ENCODE assay signal across 8 cellular contexts in genomic region chr1:112713466-112714312, GRCh38. TPM values are rescaled to one million over a fixed set of nuclear protein-coding genes. Genes with fewer than 3 reads are reported as not detected.
DNase-seq lines count a peak whose midpoint lies in the region; ATAC-seq, FAIRE-seq and TF ChIP-seq lines count a peak whose summit lies in the region.

No MANE protein-coding gene starts in this region.

- no peak overlapping the region for H2AFZ ChIP-seq in H1 (ENCODE audit: low read length)

- no peak overlapping the region; the same call in 1 of the 2 replicates for H4K8ac ChIP-seq in H1 (ENCODE audit: extremely low read depth, insufficient read depth, low read length)

- CTCF ChIA-PET in activated naive CD4-positive, alpha-beta T cell treated with anti-CD3 and anti-CD28 coated beads, Interleukin-2, amount 10 ng/mL, durations not matched to agents 7 days and 5 days (lab: Charles Lee), result interaction anchor here (1.8 to 10.6 kb wide), 3 partner anchors 90 to 359 kb away, joined by 5 to 224 read pairs (median 28); partner anchors contain the start of gene LRIG2
- CTCF ChIA-PET in H1 (lab: Charles Lee; ENCODE audit: partially characterized antibody), result interaction anchor here (0.8 to 14.2 kb wide), 8 partner anchors 10 to 323 kb away, joined by 3 to 547 read pairs (median 8); partner anchors contain the start of gene MOV10

- no peaks in the 10 kb centered on the region for H3K79me1 ChIP-seq in H1 (ENCODE audit: low read depth, low read length)

- no peak overlapping the region for H4K5ac ChIP-seq in H1 (ENCODE audit: insufficient read length, low read depth, low read length)

- peak overlapping the region; percentile 75 to 82 for H3K4me2 ChIP-seq in H1 (ENCODE audit: insufficient read depth in 1 of 2, low read depth in 2 of 2, low read length in 2 of 2)

- TF ChIP-seq CTCF in H1 (IDR thresholded peaks at IDR 0.05; ENCODE audit: control extremely low read depth in 1 of 3, insufficient read depth in 1 of 3, low read depth in 1 of 3, low read length in 3 of 3), result no peak
- TF ChIP-seq CTCF in neutrophil (IDR thresholded peaks at IDR 0.05), result no peak

- peak overlapping the region; percentile 5 for H3K4me3 Mint-ChIP-seq in activated naive CD4-positive, alpha-beta T cell treated with anti-CD3 and anti-CD28 coated beads, Interleukin-2, amount 10 ng/mL, durations not matched to agents 7 days and 5 days

- peaks cover 86% of the 10 kb centered on the region for H3K27me3 Mint-ChIP-seq in activated naive CD4-positive, alpha-beta T cell treated with anti-CD3 and anti-CD28 coated beads, Interleukin-2, amount 10 ng/mL, durations not matched to agents 7 days and 5 days

- no peak overlapping the region for H3K56ac ChIP-seq in H1 (replicated peaks; ENCODE audit: insufficient read length, low read depth, low read length)

- H3K4me3 ChIP-seq in H1 (ENCODE audit: extremely low read depth in 1 of 4, insufficient read depth in 2 of 4, low read depth in 3 of 4, low read length in 4 of 4) (peak overlapping the region; percentile 59 to 81 (median 68)), neutrophil (ENCODE audit: low read depth in 1 of 2, low read length in 1 of 2) (peak overlapping the region; percentile 77 to 78)

- H3K4me1 Mint-ChIP-seq in activated naive CD4-positive, alpha-beta T cell treated with anti-CD3 and anti-CD28 coated beads, Interleukin-2, amount 10 ng/mL, durations not matched to agents 7 days and 5 days, result peaks cover 23% of the 10 kb centered on the region

- H4K91ac ChIP-seq in H1 (replicated peaks; ENCODE audit: insufficient read length, low read length), result peak overlapping the region; percentile 41

- DNase-seq in activated naive CD4-positive, alpha-beta T cell treated with anti-CD3 and anti-CD28 coated beads, Interleukin-2, amount 10 ng/mL, durations not matched to agents 7 days and 5 days, result no peak
- DNase-seq in activated naive CD4-positive, alpha-beta T cell (lab: John Stamatoyannopoulos, UW), result no peak
- DNase-seq in NOMO-1 treated with DMSO at 0.1 percent for 48 hours (lab: John Stamatoyannopoulos, UW; ENCODE audit: unreplicated experiment) (peak; percentile 80), H1 (ENCODE audit: low read depth in 1 of 2, low spot score in 2 of 2) (no peak)
- DNase-seq in activated CD8-positive, alpha-beta memory T cell treated with anti-CD3 and anti-CD28 coated beads for 24 hours, result no peak

- H3K23ac ChIP-seq in H1 (ENCODE audit: insufficient read length), result no peak overlapping the region

- ATAC-seq in GM19452 (IDR thresholded peaks at IDR 0.05; ENCODE audit: unreplicated experiment) (no peak), HG03378 (IDR thresholded peaks at IDR 0.05; ENCODE audit: unreplicated experiment) (no peak)

- H3K4me1 ChIP-seq in H1 (replicated peaks in 1 of 4; ENCODE audit: control insufficient read depth in 3 of 4, insufficient read depth in 4 of 4, low read length in 3 of 4) (peaks cover 0 to 20% (median 13%) of the 10 kb centered on the region in 4 experiments; a peak in 6 of 7 replicates), neutrophil (ENCODE audit: control insufficient read depth in 1 of 2, insufficient read depth in 1 of 2, low read depth in 1 of 2, low read length in 1 of 2) (peaks cover 29 to 32% of the 10 kb centered on the region in 2 experiments)

- no peak for TF ChIP-seq RAD21 in H1 (IDR thresholded peaks at IDR 0.05 in 1 of 2, conservative IDR thresholded peaks at IDR 0.05 in 1 of 2; ENCODE audit: low read depth in 2 of 2, low read length in 2 of 2)

- H2BK15ac ChIP-seq in H1 (ENCODE audit: low read length), result 0 out of 2 replicates have a peak overlapping the region, but pooled peaks have one; percentile 22

- H2BK20ac ChIP-seq in H1 (ENCODE audit: low read length), result no peak overlapping the region

- H3K14ac ChIP-seq in H1 (ENCODE audit: insufficient read length), result no peak overlapping the region

- TF ChIP-seq EP300 in H1 (IDR thresholded peaks at IDR 0.05; ENCODE audit: borderline replicate concordance in 1 of 2, low read depth in 2 of 2, low read length in 2 of 2), result no peak

- H3K9me3 ChIP-seq in H1 (ENCODE audit: insufficient read depth in 2 of 2, low read depth in 1 of 2, low read length in 1 of 2) (no peaks in the 10 kb centered on the region), neutrophil (no peaks in the 10 kb centered on the region)

- 40% methylated on average over 14 of the region's 14 CpGs; no CpG with 5 or more reads in 1 of the 2 experiments for WGBS in H1 (ENCODE audit: extremely low coverage in 1 of 2, insufficient coverage in 1 of 2, insufficient read length in 1 of 2, insufficient replicate concordance in 2 of 2, low coverage in 1 of 2, low lambda C conversion rate in 2 of 2, missing lambda C conversion rate in 1 of 2), 2 experiments

- H3K79me2 ChIP-seq in H1 (ENCODE audit: control insufficient read depth in 1 of 2, insufficient read depth in 2 of 2, low read length in 2 of 2), result no peaks in the 10 kb centered on the region

- no peak overlapping the region for H3K27ac ChIP-seq in H1 (ENCODE audit: low read depth, low read length)
- peak overlapping the region; percentile 14 for H3K27ac ChIP-seq in neutrophil

- no peak overlapping the region; the same call in 1 of the 2 replicates for H2BK5ac ChIP-seq in H1 (ENCODE audit: low read depth, low read length)

- H2AK5ac ChIP-seq in H1 (ENCODE audit: low read depth, low read length), result no peak overlapping the region

- H3K27me3 ChIP-seq in H1 (replicated peaks in 1 of 4; ENCODE audit: control insufficient read depth in 3 of 4, extremely low read depth in 1 of 4, insufficient read depth in 3 of 4, low read length in 3 of 4) (peaks cover 0 to 15% (median 7%) of the 10 kb centered on the region in 4 experiments; a peak in 4 of 7 replicates), neutrophil (peaks cover 100% of the 10 kb centered on the region)

- no peak overlapping the region for H2BK12ac ChIP-seq in H1 (ENCODE audit: low read depth, low read length)

- H3K36me3 ChIP-seq in H1 (ENCODE audit: control insufficient read depth in 2 of 4, insufficient read depth in 4 of 4, low read length in 3 of 4), result peaks cover 0 to 5% (median 3%) of the 10 kb centered on the region in 4 experiments; a peak in 4 of 8 replicates
- H3K36me3 ChIP-seq in neutrophil, result no peaks in the 10 kb centered on the region

- no peak for FAIRE-seq in H1 (lab: Jason Lieb, UNC)

- H3K36me3 Mint-ChIP-seq in activated naive CD4-positive, alpha-beta T cell treated with anti-CD3 and anti-CD28 coated beads, Interleukin-2, amount 10 ng/mL, durations not matched to agents 7 days and 5 days, result no peaks in the 10 kb centered on the region

- H3K18ac ChIP-seq in H1 (ENCODE audit: extremely low read depth, low read length), result peak overlapping the region; percentile 15; the same call in 1 of the 2 replicates

- no peak overlapping the region for H2BK120ac ChIP-seq in H1 (replicated peaks; ENCODE audit: low read depth, low read length)

- POLR2A ChIA-PET in H1 (lab: Charles Lee; ENCODE audit: partially characterized antibody), result interaction anchor here (0.7 to 4.3 kb wide), 10 partner anchors 9 to 359 kb away, joined by 3 to 32 read pairs (median 4); partner anchors contain the start of genes LRIG2, MOV10 and WNT2B

- no peak overlapping the region for H3K27ac Mint-ChIP-seq in activated naive CD4-positive, alpha-beta T cell treated with anti-CD3 and anti-CD28 coated beads, Interleukin-2, amount 10 ng/mL, durations not matched to agents 7 days and 5 days

- peaks cover 14% of the 10 kb centered on the region for H3K23me2 ChIP-seq in H1 (ENCODE audit: low read depth, low read length)

- H3K4ac ChIP-seq in H1 (replicated peaks; ENCODE audit: insufficient read length, low read depth, low read length), result no peak overlapping the region

- TF ChIP-seq POLR2A in H1 (IDR thresholded peaks at IDR 0.05; ENCODE audit: control extremely low read depth in 1 of 2, low read depth in 2 of 2, low read length in 2 of 2), result no peak

- H3K9me3 Mint-ChIP-seq in activated naive CD4-positive, alpha-beta T cell treated with anti-CD3 and anti-CD28 coated beads, Interleukin-2, amount 10 ng/mL, durations not matched to agents 7 days and 5 days, result no peaks in the 10 kb centered on the region

- peaks cover 0 to 8% of the 10 kb centered on the region in 2 experiments for H4K20me1 ChIP-seq in H1 (replicated peaks in 1 of 2; ENCODE audit: control insufficient read depth in 1 of 2, insufficient read depth in 2 of 2, low read length in 2 of 2)

- H3K9ac ChIP-seq in H1 (replicated peaks in 1 of 4; ENCODE audit: extremely low read depth in 1 of 4, low read depth in 3 of 4, low read length in 3 of 4), result no peak overlapping the region

TF ChIP-seq in H1, 55 proteins besides CTCF, POLR2A, EP300 and RAD21 (continues in another document):
- TF ChIP-seq FOSL1 (IDR thresholded peaks at IDR 0.05; ENCODE audit: insufficient read depth, low read depth, low read length), result no peak

RNA-seq across cellular contexts. Expression of gene PPM1J, which starts 1.4 kb away (rescaled TPM):
- 17.5 and 19.4 TPM in 2 replicates for total RNA-seq in H1 (2021; fragmentation: NEBNext Ultra II Directional; extraction: Animal tissue kit (Norgen Biotek cat#: 25700))
- 31.6 and 45.4 TPM in 2 replicates for polyA plus RNA-seq in H1 (2011; rRNA removed)
- 43.8 TPM for polyA plus RNA-seq in H1 (2011; cell fraction: cytosol; rRNA removed)
- 101 TPM for polyA plus RNA-seq in H1 (2011; cell fraction: nucleus; rRNA removed)
- 15.5 to 27.2 TPM (median 24.1 TPM) in 4 replicates for polyA plus RNA-seq in H1 (2012, experiment 1 of 2)
- polyA plus RNA-seq in H1 (2012, experiment 2 of 2), result 18.6 TPM
- polyA plus RNA-seq in H1 (2013, experiment 1 of 2), result 12.4 TPM
- 12.1 TPM for polyA plus RNA-seq in H1 (2013, experiment 2 of 2)
- 10.0 and 10.3 TPM in 2 replicates for polyA minus RNA-seq in H1 (2011; rRNA and poly(A)+ RNA removed)
- polyA minus RNA-seq in H1 (2011; cell fraction: cytosol; rRNA and poly(A)+ RNA removed), result 7.5 TPM
- 10.1 TPM for polyA minus RNA-seq in H1 (2011; cell fraction: nucleus; rRNA and poly(A)+ RNA removed)

RNA-seq across cellular contexts. Expression of gene RHOC, which starts 6.8 kb away (rescaled TPM):
- total RNA-seq in H1 (2021; fragmentation: NEBNext Ultra II Directional; extraction: Animal tissue kit (Norgen Biotek cat#: 25700)), result 53.6 and 57.6 TPM in 2 replicates
- polyA plus RNA-seq in H1 (2011; rRNA removed), result 97.5 and 114 TPM in 2 replicates
- 144 TPM for polyA plus RNA-seq in H1 (2011; cell fraction: cytosol; rRNA removed)
- polyA plus RNA-seq in H1 (2011; cell fraction: nucleus; rRNA removed), result 140 TPM
- polyA plus RNA-seq in H1 (2012, experiment 1 of 2), result 72.9 to 87.5 TPM (median 81.0 TPM) in 4 replicates
- 73.2 TPM for polyA plus RNA-seq in H1 (2012, experiment 2 of 2)
- polyA plus RNA-seq in H1 (2013, experiment 1 of 2), result 52.9 TPM
- 48.6 TPM for polyA plus RNA-seq in H1 (2013, experiment 2 of 2)
- 89.0 and 98.9 TPM in 2 replicates for polyA minus RNA-seq in H1 (2011; rRNA and poly(A)+ RNA removed)
- polyA minus RNA-seq in H1 (2011; cell fraction: cytosol; rRNA and poly(A)+ RNA removed), result 30.7 TPM
- 32.1 TPM for polyA minus RNA-seq in H1 (2011; cell fraction: nucleus; rRNA and poly(A)+ RNA removed)

RNA-seq across cellular contexts. Expression of gene MOV10, which starts 39.2 kb away (rescaled TPM):
- 105 and 109 TPM in 2 replicates for total RNA-seq in H1 (2021; fragmentation: NEBNext Ultra II Directional; extraction: Animal tissue kit (Norgen Biotek cat#: 25700))
- polyA plus RNA-seq in H1 (2011; rRNA removed), result 57.3 and 83.7 TPM in 2 replicates
- 57.8 TPM for polyA plus RNA-seq in H1 (2011; cell fraction: cytosol; rRNA removed)
- 261 TPM for polyA plus RNA-seq in H1 (2011; cell fraction: nucleus; rRNA removed)
- polyA plus RNA-seq in H1 (2012, experiment 1 of 2), result 56.1 to 92.2 TPM (median 86.3 TPM) in 4 replicates
- 76.0 TPM for polyA plus RNA-seq in H1 (2012, experiment 2 of 2)
- 93.2 TPM for polyA plus RNA-seq in H1 (2013, experiment 1 of 2)
- polyA plus RNA-seq in H1 (2013, experiment 2 of 2), result 79.8 TPM
- polyA minus RNA-seq in H1 (2011; rRNA and poly(A)+ RNA removed), result 44.2 and 65.2 TPM in 2 replicates
- polyA minus RNA-seq in H1 (2011; cell fraction: cytosol; rRNA and poly(A)+ RNA removed), result 48.4 TPM
- 79.2 TPM for polyA minus RNA-seq in H1 (2011; cell fraction: nucleus; rRNA and poly(A)+ RNA removed)
